ENCODE assay signal across 14 cellular contexts in the genomic region with DNA sequence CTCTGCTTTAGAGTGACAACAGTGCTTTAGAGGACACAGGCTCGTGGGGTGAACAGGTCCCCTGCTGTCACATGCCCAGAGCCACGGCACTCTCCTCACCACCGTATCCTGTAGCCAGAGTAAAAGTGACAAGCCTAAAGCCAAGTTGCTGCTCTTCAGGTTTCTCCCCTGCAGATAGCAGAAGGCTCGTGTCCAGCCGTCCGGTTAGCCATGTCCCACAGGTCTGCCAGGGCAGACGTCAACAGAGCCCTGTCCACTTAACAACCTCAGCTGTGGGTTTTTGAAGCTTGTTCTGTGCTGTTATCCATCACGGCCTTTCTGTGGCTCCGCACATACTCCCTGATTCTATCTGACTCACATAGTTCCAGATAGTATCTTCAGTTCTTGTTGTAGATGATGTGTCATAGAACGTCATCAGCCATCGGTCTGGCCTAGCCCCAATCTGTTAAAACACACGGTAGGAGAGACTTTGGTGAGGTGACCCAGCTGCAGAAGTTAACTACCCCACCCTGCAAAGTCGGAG.
DNase-seq lines count a peak whose midpoint lies in the region; ATAC-seq and TF ChIP-seq lines count a peak whose summit lies in the region.
"Had no signal": no experiment of that assay in that cellular context is flagged by ENCODE, and none has a peak within 500 bp of the region (broad histone marks: within the 10 kb centered on the region; RNA-seq: fewer than 3 reads in every experiment).

No MANE protein-coding gene starts in this region.

- intact Hi-C loops in head of caudate nucleus (cut with DNase I): no loop called here

- no peak overlapping the region for H3K4me3 ChIP-seq in fibroblast of villous mesenchyme (ENCODE audit: low read depth, low read length)
- H3K4me3 ChIP-seq: esophagus squamous epithelium, neural progenitor cell had no signal

- TF ChIP-seq CTCF in fibroblast of villous mesenchyme (IDR thresholded peaks at IDR 0.05; ENCODE audit: insufficient read depth, low read depth, low read length): no peak

- ATAC-seq in HG02870 (IDR thresholded peaks at IDR 0.05; ENCODE audit: unreplicated experiment): no peak
- ATAC-seq: CD8-positive, alpha-beta T cell had no signal

- DNase-seq in stimulated activated CD4-positive, alpha-beta T cell treated with anti-CD3 and anti-CD28 coated beads, Interleukin-4, amount 100 ng/mL, for 24 hours: peak; percentile 8
- DNase-seq in stimulated activated CD4-positive, alpha-beta T cell treated with anti-CD3 and anti-CD28 coated beads, Interleukin-4, amount 100 ng/mL, for 1 hour: no peak
- peak; percentile 21 to 42 for DNase-seq in activated CD4-positive, alpha-beta T cell treated with anti-CD3 and anti-CD28 coated beads, Interleukin-2, amount 50 U/mL, for 48 hours
- peak; percentile 90 for DNase-seq in fibroblast of villous mesenchyme (ENCODE audit: low read depth)
- no peak for DNase-seq in NCI-H446 treated with DMSO at 0.1 percent for 48 hours (lab: John Stamatoyannopoulos, UW)
- no peak for DNase-seq in activated naive CD4-positive, alpha-beta T cell (lab: John Stamatoyannopoulos, UW)
- DNase-seq in head of caudate nucleus: no peak
- DNase-seq: activated CD4-positive, CD25-positive, alpha-beta regulatory T cell treated with anti-CD3 and anti-CD28 coated beads, Interleukin-2, amount 50 U/mL, for 72 hours; CD8-positive, alpha-beta T cell; esophagus squamous epithelium; H9; NCI-H446 had no signal

Comparison
In these comparisons a context has a peak if more than half of its experiments do, and no peak if none do; other contexts are left out.
1. DNase-seq: peak in stimulated activated CD4-positive, alpha-beta T cell treated with anti-CD3 and anti-CD28 coated beads, Interleukin-4, amount 100 ng/mL, for 24 hours (single experiment), activated CD4-positive, alpha-beta T cell treated with anti-CD3 and anti-CD28 coated beads, Interleukin-2, amount 50 U/mL, for 48 hours (2 of 2) and fibroblast of villous mesenchyme (single experiment); none in stimulated activated CD4-positive, alpha-beta T cell treated with anti-CD3 and anti-CD28 coated beads, Interleukin-4, amount 100 ng/mL, for 1 hour (single experiment), NCI-H446 treated with DMSO at 0.1 percent for 48 hours (single experiment), activated naive CD4-positive, alpha-beta T cell (0 of 4) and head of caudate nucleus (0 of 42).